Comparison of ENCODE assay signal across 16 cellular contexts in the genomic region with DNA sequence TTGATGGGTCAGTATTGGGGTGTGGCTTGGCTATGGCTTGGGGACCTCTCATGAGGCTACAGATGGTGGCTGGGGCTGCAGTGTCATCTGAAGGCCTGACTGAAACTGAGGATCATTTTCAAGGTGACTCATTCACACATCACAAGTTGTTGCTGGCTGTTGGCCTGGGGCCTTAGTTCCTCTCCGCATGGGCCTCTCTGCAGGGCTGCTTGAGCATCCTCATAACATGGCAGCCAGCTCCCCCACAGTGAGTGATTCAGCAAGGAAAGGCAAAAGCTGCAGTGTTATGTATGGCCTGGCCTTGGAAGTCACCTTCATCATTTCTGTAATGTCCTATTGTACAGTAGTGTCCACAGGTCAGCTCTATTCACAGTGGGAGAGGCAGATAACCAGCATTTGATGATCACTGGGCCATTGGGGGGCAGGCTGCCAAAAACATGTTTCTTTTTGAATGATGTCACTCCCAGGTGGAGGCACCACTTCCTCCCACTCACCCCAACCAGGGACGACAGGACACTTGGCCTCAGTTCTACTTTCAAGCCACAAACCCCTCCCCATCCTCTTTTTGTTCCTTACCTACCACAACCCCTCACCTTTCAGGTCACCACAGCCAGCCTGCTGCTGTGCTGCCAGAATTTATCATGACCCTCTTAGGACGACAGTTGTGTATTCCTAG. TPM values are rescaled to one million over a fixed set of nuclear protein-coding genes. Genes with fewer than 3 reads are reported as not detected.
DNase-seq lines count a peak whose midpoint lies in the region; ATAC-seq and TF ChIP-seq lines count a peak whose summit lies in the region.
"Had no signal": no experiment of that assay in that cellular context is flagged by ENCODE, and none has a peak within 500 bp of the region (broad histone marks: within the 10 kb centered on the region; RNA-seq: fewer than 3 reads in every experiment).

No MANE protein-coding gene starts in this region.

- H3K9me3 Mint-ChIP-seq in activated CD4-positive, alpha-beta T cell treated with anti-CD3 and anti-CD28 coated beads for 36 hours (ENCODE audit: low read depth) = peaks cover 10% of the 10 kb centered on the region
- H3K9me3 Mint-ChIP-seq in central memory CD8-positive, alpha-beta T cell = no peaks in the 10 kb centered on the region
- H3K9me3 Mint-ChIP-seq in stimulated activated memory B cell treated with anti-CD40 and anti-IgM and Interleukin-4, amounts not matched to agents 10 μg/mL and 1 μg/mL and 100 μg/mL, for 72 hours = no peaks in the 10 kb centered on the region

- POLR2A ChIA-PET in activated CD4-positive, alpha-beta T cell treated with anti-CD3 and anti-CD28 coated beads for 36 hours (lab: Charles Lee) = no interaction called here

- peaks cover 35% of the 10 kb centered on the region for H3K36me3 Mint-ChIP-seq in activated CD4-positive, alpha-beta T cell treated with anti-CD3 and anti-CD28 coated beads for 36 hours (ENCODE audit: low read depth)
- peaks cover 28% of the 10 kb centered on the region for H3K36me3 Mint-ChIP-seq in central memory CD8-positive, alpha-beta T cell (ENCODE audit: insufficient read depth)
- H3K36me3 Mint-ChIP-seq in stimulated activated memory B cell treated with anti-CD40 and anti-IgM and Interleukin-4, amounts not matched to agents 10 μg/mL and 1 μg/mL and 100 μg/mL, for 72 hours = peaks cover 16% of the 10 kb centered on the region

- TF ChIP-seq CTCF in psoas muscle (IDR thresholded peaks at IDR 0.05) = no peak

- CTCF ChIA-PET in activated CD4-positive, alpha-beta T cell treated with anti-CD3 and anti-CD28 coated beads for 36 hours (lab: Charles Lee) = interaction anchor here (0.6 kb wide), 1 partner anchor 164 kb away, joined by 4 read pairs; no protein-coding TSS in a partner anchor

- no peak overlapping the region for H3K4me3 ChIP-seq in psoas muscle
- H3K4me3 ChIP-seq: A549, prostate gland had no signal

- WGBS in psoas muscle, 3 donors = 75 to 78% (median 77%) methylated on average over 3 of the region's 3 CpGs

- DNase-seq in activated CD4-positive, alpha-beta T cell treated with anti-CD3 and anti-CD28 coated beads for 36 hours = peak; percentile 80
- no peak for DNase-seq in activated CD4-positive, alpha-beta T cell treated with anti-CD3 and anti-CD28 coated beads, Interleukin-2, amount 50 U/mL, for 4 hours
- DNase-seq in T-helper 22 cell (ENCODE audit: low read depth) (peak; percentile 20), midbrain (lab: John Stamatoyannopoulos, UW) (no peak), HK-2 (ENCODE audit: unreplicated experiment) (no peak), psoas muscle (no peak)
- DNase-seq in central memory CD8-positive, alpha-beta T cell (ENCODE audit: low spot score in 2 of 2) = no peak
- DNase-seq: EL, foreskin fibroblast, GOT3, left colon, NCI-H1436 had no signal

- H3K27me3 Mint-ChIP-seq in activated CD4-positive, alpha-beta T cell treated with anti-CD3 and anti-CD28 coated beads for 36 hours = no peaks in the 10 kb centered on the region
- no peaks in the 10 kb centered on the region for H3K27me3 Mint-ChIP-seq in central memory CD8-positive, alpha-beta T cell
- H3K27me3 Mint-ChIP-seq in stimulated activated memory B cell treated with anti-CD40 and anti-IgM and Interleukin-4, amounts not matched to agents 10 μg/mL and 1 μg/mL and 100 μg/mL, for 72 hours = no peaks in the 10 kb centered on the region

- peaks cover 0 to 2% (median 0%) of the 10 kb centered on the region in 3 donors for H3K27me3 ChIP-seq in psoas muscle (ENCODE audit: insufficient read depth in 3 of 3, low read length in 2 of 3)

- no peak overlapping the region for H3K27ac ChIP-seq in psoas muscle
- H3K27ac ChIP-seq: A549, prostate gland had no signal

- no peaks in the 10 kb centered on the region for H3K4me1 ChIP-seq in psoas muscle
- H3K4me1 ChIP-seq: A549, prostate gland had no signal

- H3K4me3 Mint-ChIP-seq in activated CD4-positive, alpha-beta T cell treated with anti-CD3 and anti-CD28 coated beads for 36 hours = no peak overlapping the region
- H3K4me3 Mint-ChIP-seq in central memory CD8-positive, alpha-beta T cell = peak overlapping the region; percentile 67
- no peak overlapping the region for H3K4me3 Mint-ChIP-seq in stimulated activated memory B cell treated with anti-CD40 and anti-IgM and Interleukin-4, amounts not matched to agents 10 μg/mL and 1 μg/mL and 100 μg/mL, for 72 hours

- H3K4me1 Mint-ChIP-seq in activated CD4-positive, alpha-beta T cell treated with anti-CD3 and anti-CD28 coated beads for 36 hours = peaks cover 47% of the 10 kb centered on the region
- peaks cover 55% of the 10 kb centered on the region for H3K4me1 Mint-ChIP-seq in central memory CD8-positive, alpha-beta T cell
- H3K4me1 Mint-ChIP-seq in stimulated activated memory B cell treated with anti-CD40 and anti-IgM and Interleukin-4, amounts not matched to agents 10 μg/mL and 1 μg/mL and 100 μg/mL, for 72 hours = peaks cover 40% of the 10 kb centered on the region

- ATAC-seq in activated CD4-positive, alpha-beta T cell treated with anti-CD3 and anti-CD28 coated beads for 36 hours = peak; percentile 28
- ATAC-seq in central memory CD8-positive, alpha-beta T cell (replicated peaks; ENCODE audit: extremely low read depth, poor library complexity, severe bottlenecking) = no peak
- ATAC-seq in stimulated activated memory B cell treated with anti-CD40 and anti-IgM and Interleukin-4, amounts not matched to agents 10 μg/mL and 1 μg/mL and 100 μg/mL, for 72 hours = no peak
- ATAC-seq in psoas muscle = no peak
- ATAC-seq: A549, left colon had no signal

- H3K36me3 ChIP-seq in psoas muscle (ENCODE audit: insufficient read depth in 1 of 2, low read depth in 1 of 2) = no peaks in the 10 kb centered on the region
- H3K36me3 ChIP-seq: prostate gland had no signal

- peak overlapping the region; percentile 92 for H3K27ac Mint-ChIP-seq in activated CD4-positive, alpha-beta T cell treated with anti-CD3 and anti-CD28 coated beads for 36 hours
- peak overlapping the region; percentile 95 for H3K27ac Mint-ChIP-seq in central memory CD8-positive, alpha-beta T cell (ENCODE audit: low read depth)
- H3K27ac Mint-ChIP-seq in stimulated activated memory B cell treated with anti-CD40 and anti-IgM and Interleukin-4, amounts not matched to agents 10 μg/mL and 1 μg/mL and 100 μg/mL, for 72 hours = peak overlapping the region; percentile 79

- intact Hi-C loops in activated CD4-positive, alpha-beta T cell treated with anti-CD3 and anti-CD28 coated beads for 36 hours (cut with DNase I, micrococcal nuclease) = loop anchor here (5.0 to 10.0 kb wide), 3 partner anchors 186 to 1213 kb away; a partner anchor contains a TSS
- intact Hi-C loops in psoas muscle (cut with DNase I) = no loop called here

- no peaks in the 10 kb centered on the region for H3K9me3 ChIP-seq in psoas muscle
- H3K9me3 ChIP-seq: A549, prostate gland had no signal

RNA-seq across cellular contexts. Expression of a gene that starts 14.4 kb away (rescaled TPM):
- total RNA-seq in activated CD4-positive, alpha-beta T cell treated with anti-CD3 and anti-CD28 coated beads for 36 hours = 10 to 100 TPM; 41.8 to 66.7 TPM
- 1 to 10 TPM; 1.2 to 2.5 (median 1.8) TPM for total RNA-seq in psoas muscle
- under 1 TPM; 0.45 to 0.68 (median 0.58) TPM for polyA plus RNA-seq in psoas muscle
- total RNA-seq: RPMI7951 had no signal

Comparison
In these comparisons a context has a peak if more than half of its experiments do, and no peak if none do; other contexts are left out.
1. DNase-seq: peak in activated CD4-positive, alpha-beta T cell treated with anti-CD3 and anti-CD28 coated beads for 36 hours (single experiment) and T-helper 22 cell (single experiment); none in activated CD4-positive, alpha-beta T cell treated with anti-CD3 and anti-CD28 coated beads, Interleukin-2, amount 50 U/mL, for 4 hours (0 of 2), central memory CD8-positive, alpha-beta T cell (0 of 2), midbrain (single experiment), HK-2 (single experiment) and psoas muscle (0 of 2).
2. RNA of a gene that starts 14.4 kb away (total RNA-seq): 41.8 to 66.7 TPM in activated CD4-positive, alpha-beta T cell treated with anti-CD3 and anti-CD28 coated beads for 36 hours; 1.2 to 2.5 TPM in psoas muscle; every median in the first group is over 10 times any median in the second.
3. intact Hi-C loops: an anchor here in activated CD4-positive, alpha-beta T cell treated with anti-CD3 and anti-CD28 coated beads for 36 hours (5.0 to 10.0 kb wide); none called in psoas muscle.
4. Peak in every context shown above with its lines, with median percentiles within 50 percentile points of each other: H3K27ac Mint-ChIP-seq.